ENCODE assay signal across 8 cellular contexts in the genomic region with DNA sequence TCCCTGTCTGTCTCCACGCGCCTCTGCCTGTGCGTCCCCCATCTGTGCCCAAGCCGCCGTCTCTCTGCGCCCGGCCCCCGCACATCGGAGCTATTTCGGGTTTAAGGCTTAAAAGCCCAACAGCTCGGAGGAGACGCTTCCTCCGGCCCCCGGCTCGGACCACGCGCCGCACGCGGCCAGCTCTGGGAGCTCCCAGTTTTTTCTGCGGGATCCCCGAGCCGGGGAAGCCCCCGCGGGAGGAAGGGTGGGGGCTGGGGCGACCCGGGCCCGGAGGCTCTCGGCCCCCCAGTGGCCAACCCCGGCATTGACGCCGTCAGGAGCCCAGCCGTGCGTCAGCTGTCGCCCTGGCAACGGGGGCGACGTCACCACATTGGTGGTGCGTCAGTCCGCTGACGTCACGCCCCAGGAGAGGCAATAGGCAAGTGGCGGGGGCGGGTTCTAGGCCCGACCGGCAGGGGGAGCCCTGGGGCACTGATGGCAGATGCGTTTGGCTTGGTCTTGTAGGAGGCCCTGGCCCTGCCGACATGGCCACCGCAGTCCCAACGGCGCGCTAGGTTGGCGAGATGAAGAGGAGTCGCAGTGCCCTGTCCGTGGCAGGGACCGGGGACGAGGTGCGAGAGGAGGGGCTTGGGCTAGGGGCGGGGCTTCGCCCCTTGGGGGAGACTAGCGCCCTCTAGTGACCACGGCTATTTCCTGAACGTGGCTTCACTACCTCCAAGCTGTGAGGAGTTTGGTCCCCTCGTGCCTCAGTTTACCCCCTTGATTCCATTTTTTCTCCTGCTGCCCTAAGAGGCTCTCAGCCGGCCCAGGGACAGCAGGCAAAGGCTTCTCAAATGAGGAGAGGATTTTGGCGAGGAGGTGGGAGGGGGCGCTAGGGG.
A peak's percentile ranks its signal among the peaks of the same experiment; 100 is the strongest.
DNase-seq lines count a peak whose midpoint lies in the region; ATAC-seq lines count a peak whose summit lies in the region.

No MANE protein-coding gene starts in this region.

- DNase-seq in DMS114 treated with DMSO at 0.1 percent for 48 hours (lab: John Stamatoyannopoulos, UW; ENCODE audit: unreplicated experiment) (peak; percentile 65), Kasumi-1 (lab: John Stamatoyannopoulos, UW) (peak; percentile 88 to 93), SHP77 (lab: John Stamatoyannopoulos, UW) (peak; percentile 74 to 75), activated gamma-delta T cell (lab: John Stamatoyannopoulos, UW) (peak; percentile 98), foreskin melanocyte (peak; percentile 80), nucleus accumbens (lab: John Stamatoyannopoulos, UW) (peak in 51 of 56 donors; percentile 12 to 91 (median 64)), superior temporal gyrus (ENCODE audit: extremely low spot score) (peak; percentile 48)

- ATAC-seq in GM21526 (IDR thresholded peaks at IDR 0.05; ENCODE audit: low FRiP score, unreplicated experiment): peak; percentile 38

Comparison
In these comparisons a context has a peak if more than half of its experiments do, and no peak if none do; other contexts are left out.
1. Peak in every context shown above with its lines: DNase-seq and ATAC-seq.
2. DNase-seq: peak in every context shown above with its lines; median percentile 98 in activated gamma-delta T cell; 90 in Kasumi-1; 80 in foreskin melanocyte; 74 in SHP77; 65 in DMS114 treated with DMSO at 0.1 percent for 48 hours; 64 in nucleus accumbens; 48 in superior temporal gyrus.